1 cellular context compared by ENCODE assay signal in the genomic region with DNA sequence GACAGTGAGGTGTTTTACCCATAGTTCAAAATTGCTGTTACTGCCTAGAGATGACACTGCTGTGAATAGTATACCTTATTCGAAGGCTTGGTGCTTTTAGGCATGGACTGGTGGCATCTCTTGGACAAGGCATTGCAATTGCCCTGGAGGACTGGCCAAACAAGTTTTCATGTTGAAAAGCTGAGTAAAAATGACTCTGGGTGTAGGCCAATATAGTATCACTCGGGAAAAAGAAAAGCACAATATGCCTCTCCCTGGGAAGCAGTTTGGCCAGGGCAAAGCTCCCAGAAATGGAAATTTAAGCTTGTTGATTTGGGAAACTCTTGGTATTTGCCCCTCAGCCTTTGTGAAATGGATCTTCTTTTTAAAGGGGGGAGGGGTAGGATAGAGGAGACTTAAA.
TF ChIP-seq lines count a peak whose summit lies in the region.

No MANE protein-coding gene starts in this region.

TF ChIP-seq in HepG2, 621 proteins besides CTCF, POLR2A, EP300 and RAD21 (continued from another document):
- TF ChIP-seq, protein P1, sequence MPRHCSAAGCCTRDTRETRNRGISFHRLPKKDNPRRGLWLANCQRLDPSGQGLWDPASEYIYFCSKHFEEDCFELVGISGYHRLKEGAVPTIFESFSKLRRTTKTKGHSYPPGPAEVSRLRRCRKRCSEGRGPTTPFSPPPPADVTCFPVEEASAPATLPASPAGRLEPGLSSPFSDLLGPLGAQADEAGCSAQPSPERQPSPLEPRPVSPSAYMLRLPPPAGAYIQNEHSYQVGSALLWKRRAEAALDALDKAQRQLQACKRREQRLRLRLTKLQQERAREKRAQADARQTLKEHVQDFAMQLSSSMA (CRISPR knock-in tag; IDR thresholded peaks at IDR 0.05): no peak
- TF ChIP-seq, protein P2, sequence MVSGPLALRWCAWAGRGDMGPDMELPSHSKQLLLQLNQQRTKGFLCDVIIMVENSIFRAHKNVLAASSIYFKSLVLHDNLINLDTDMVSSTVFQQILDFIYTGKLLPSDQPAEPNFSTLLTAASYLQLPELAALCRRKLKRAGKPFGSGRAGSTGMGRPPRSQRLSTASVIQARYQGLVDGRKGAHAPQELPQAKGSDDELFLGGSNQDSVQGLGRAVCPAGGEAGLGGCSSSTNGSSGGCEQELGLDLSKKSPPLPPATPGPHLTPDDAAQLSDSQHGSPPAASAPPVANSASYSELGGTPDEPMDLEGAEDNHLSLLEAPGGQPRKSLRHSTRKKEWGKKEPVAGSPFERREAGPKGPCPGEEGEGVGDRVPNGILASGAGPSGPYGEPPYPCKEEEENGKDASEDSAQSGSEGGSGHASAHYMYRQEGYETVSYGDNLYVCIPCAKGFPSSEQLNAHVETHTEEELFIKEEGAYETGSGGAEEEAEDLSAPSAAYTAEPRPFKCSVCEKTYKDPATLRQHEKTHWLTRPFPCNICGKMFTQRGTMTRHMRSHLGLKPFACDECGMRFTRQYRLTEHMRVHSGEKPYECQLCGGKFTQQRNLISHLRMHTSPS (CRISPR knock-in tag; IDR thresholded peaks at IDR 0.05; ENCODE audit: low read depth): no peak
- TF ChIP-seq PPARG (CRISPR knock-in tag; conservative IDR thresholded peaks at IDR 0.05) (no peak), ZNF230 (CRISPR knock-in tag; IDR thresholded peaks at IDR 0.05) (no peak), NCOA1 (CRISPR knock-in tag; IDR thresholded peaks at IDR 0.05) (no peak), HOXD1 (CRISPR knock-in tag; IDR thresholded peaks at IDR 0.05) (no peak), ZNF337 (CRISPR knock-in tag; IDR thresholded peaks at IDR 0.05; ENCODE audit: borderline replicate concordance, low read depth) (no peak), ZNF558 (CRISPR knock-in tag; IDR thresholded peaks at IDR 0.05; ENCODE audit: borderline replicate concordance) (no peak), JUNB (CRISPR knock-in tag; IDR thresholded peaks at IDR 0.05; ENCODE audit: borderline replicate concordance) (no peak), ZNF296 (CRISPR knock-in tag; conservative IDR thresholded peaks at IDR 0.05) (no peak)
